18 cellular contexts compared by ENCODE assay signal in the genomic region with DNA sequence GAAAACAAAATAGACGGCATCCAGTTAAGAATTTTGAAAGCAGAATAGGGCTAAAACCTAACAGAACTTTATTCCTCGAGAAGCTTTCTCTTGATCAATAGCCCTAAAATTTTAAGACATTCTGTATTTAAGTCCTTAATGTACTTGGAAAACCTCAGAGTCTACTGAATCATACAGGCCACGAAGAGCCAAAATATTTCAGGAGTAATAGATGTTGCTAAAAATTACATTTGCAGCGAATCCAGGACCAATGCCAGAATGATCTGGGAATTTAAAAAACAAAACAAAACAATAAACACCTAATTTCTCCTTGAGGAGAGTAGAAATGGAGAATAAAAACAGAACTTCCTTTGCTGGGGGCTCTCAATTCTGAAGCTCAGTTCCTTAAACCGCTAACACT. TPM values are rescaled to one million over a fixed set of nuclear protein-coding genes. Genes with fewer than 3 reads are reported as not detected.
DNase-seq lines count a peak whose midpoint lies in the region; ATAC-seq and TF ChIP-seq lines count a peak whose summit lies in the region.
"Had no signal": no experiment of that assay in that cellular context is flagged by ENCODE, and none has a peak within 500 bp of the region (broad histone marks: within the 10 kb centered on the region; RNA-seq: fewer than 3 reads in every experiment).

No MANE protein-coding gene starts in this region.

- H3K36me3 ChIP-seq in heart left ventricle (peaks cover 0 to 4% (median 0%) of the 10 kb centered on the region in 9 donors), muscle layer of duodenum (ENCODE audit: control insufficient read depth in 1 of 2, insufficient read depth in 2 of 2, low read length in 2 of 2) (no peaks in the 10 kb centered on the region), uterus (no peaks in the 10 kb centered on the region), SJCRH30 (no peaks in the 10 kb centered on the region)
- H3K36me3 ChIP-seq: cardiac muscle cell had no signal

- peaks cover 3% of the 10 kb centered on the region for H3K36me3 Mint-ChIP-seq in chondrocyte (ENCODE audit: low read depth)
- peaks cover 0 to 16% of the 10 kb centered on the region in 2 donors for H3K36me3 Mint-ChIP-seq in activated naive CD4-positive, alpha-beta T cell treated with anti-CD3 and anti-CD28 coated beads, Interleukin-2, amount 50 U/mL, for 72 hours

- ATAC-seq in heart left ventricle = no peak
- no peak for ATAC-seq in activated naive CD4-positive, alpha-beta T cell treated with anti-CD3 and anti-CD28 coated beads, Interleukin-2, amount 50 U/mL, for 72 hours
- ATAC-seq: activated T-cell treated with anti-CD3 and anti-CD28 coated beads, Interleukin-2, amount 50 U/mL, for 4 hours had no signal

- peaks cover 6 to 87% (median 53%) of the 10 kb centered on the region in 12 donors for H3K4me1 ChIP-seq in heart left ventricle
- H3K4me1 ChIP-seq in muscle layer of duodenum (ENCODE audit: control insufficient read depth in 1 of 2, insufficient read depth in 2 of 2, low read length in 2 of 2) = peaks cover 10 to 24% of the 10 kb centered on the region in 2 donors
- H3K4me1 ChIP-seq in uterus = peaks cover 0 to 15% of the 10 kb centered on the region in 2 donors
- peaks cover 19% of the 10 kb centered on the region for H3K4me1 ChIP-seq in SJCRH30

- H3K27ac Mint-ChIP-seq in chondrocyte (ENCODE audit: unreplicated experiment) = peak overlapping the region; percentile 79
- H3K27ac Mint-ChIP-seq in activated naive CD4-positive, alpha-beta T cell treated with anti-CD3 and anti-CD28 coated beads, Interleukin-2, amount 50 U/mL, for 72 hours = no peak overlapping the region

- DNase-seq in heart left ventricle = no peak
- no peak for DNase-seq in cardiac septum (ENCODE audit: low spot score)
- DNase-seq in chondrocyte (ENCODE audit: low spot score) = no peak
- no peak for DNase-seq in uterus
- no peak for DNase-seq in nucleus accumbens (lab: John Stamatoyannopoulos, UW)
- DNase-seq in SJCRH30 = no peak
- DNase-seq in activated naive CD4-positive, alpha-beta T cell treated with anti-CD3 and anti-CD28 coated beads, Interleukin-2, amount 50 U/mL, for 72 hours (ENCODE audit: low spot score in 2 of 2) = no peak
- DNase-seq: activated CD4-positive, alpha-beta memory T cell treated with anti-CD3 and anti-CD28 coated beads for 36 hours; activated T-cell treated with anti-CD3 and anti-CD28 coated beads, Interleukin-2, amount 50 U/mL, for 4 hours; NCI-H1930; NCI-H510A treated with DMSO at 0.1 percent for 48 hours; right cardiac atrium; stimulated activated CD4-positive, alpha-beta T cell treated with anti-CD3 and anti-CD28 coated beads, Interleukin-4, amount 100 ng/mL, for 24 hours; upper lobe of left lung had no signal

- H3K9me3 ChIP-seq in heart left ventricle (no peaks in the 10 kb centered on the region), muscle layer of duodenum (ENCODE audit: control insufficient read depth in 1 of 2, low read length in 2 of 2) (no peaks in the 10 kb centered on the region), uterus (no peaks in the 10 kb centered on the region), SJCRH30 (replicated peaks) (no peaks in the 10 kb centered on the region)
- H3K9me3 ChIP-seq: upper lobe of left lung had no signal

- H3K4me3 ChIP-seq in heart left ventricle (no peak overlapping the region), muscle layer of duodenum (ENCODE audit: low read depth in 1 of 2, low read length in 2 of 2) (no peak overlapping the region), uterus (no peak overlapping the region), SJCRH30 (no peak overlapping the region)
- H3K4me3 ChIP-seq: cardiac muscle cell, upper lobe of left lung had no signal

- H3K27ac ChIP-seq in heart left ventricle (peak overlapping the region in 11 of 12 donors; percentile 5 to 85 (median 35)), muscle layer of duodenum (ENCODE audit: low read length) (peak overlapping the region; percentile 10), uterus (peak overlapping the region; percentile 36 to 78), SJCRH30 (no peak overlapping the region)
- H3K27ac ChIP-seq: cardiac muscle cell had no signal

- intact Hi-C loops in heart left ventricle (cut with DNase I) = no loop called here
- intact Hi-C loops in cardiac septum (cut with DNase I) = no loop called here
- intact Hi-C loops in uterus (cut with DNase I; ENCODE audit: low total_unique reads) = no loop called here

- H3K27me3 ChIP-seq in heart left ventricle = no peaks in the 10 kb centered on the region
- H3K27me3 ChIP-seq in muscle layer of duodenum (ENCODE audit: low read depth, low read length) = no peaks in the 10 kb centered on the region
- H3K27me3 ChIP-seq in uterus = no peaks in the 10 kb centered on the region
- H3K27me3 ChIP-seq in SJCRH30 = no peaks in the 10 kb centered on the region
- H3K27me3 ChIP-seq: cardiac muscle cell, upper lobe of left lung had no signal

- no peaks in the 10 kb centered on the region for H3K9me3 Mint-ChIP-seq in chondrocyte (ENCODE audit: low read depth)
- H3K9me3 Mint-ChIP-seq in activated naive CD4-positive, alpha-beta T cell treated with anti-CD3 and anti-CD28 coated beads, Interleukin-2, amount 50 U/mL, for 72 hours = no peaks in the 10 kb centered on the region
- H3K9me3 Mint-ChIP-seq: activated CD4-positive, alpha-beta memory T cell treated with anti-CD3 and anti-CD28 coated beads for 36 hours; activated T-cell treated with anti-CD3 and anti-CD28 coated beads, Interleukin-2, amount 50 U/mL, for 4 hours; CD14-positive monocyte had no signal

- TF ChIP-seq CTCF in heart left ventricle (IDR thresholded peaks at IDR 0.05) (no peak), chondrocyte (IDR thresholded peaks at IDR 0.05) (no peak), uterus (IDR thresholded peaks at IDR 0.05) (no peak)

- 53 to 59% (median 56%) methylated on average over 5 of the region's 5 CpGs for WGBS in heart left ventricle, 4 donors

- peaks cover 74% of the 10 kb centered on the region for H3K4me1 Mint-ChIP-seq in chondrocyte (ENCODE audit: low read depth)

- H3K27me3 Mint-ChIP-seq in chondrocyte (ENCODE audit: low read depth) = no peaks in the 10 kb centered on the region
- H3K27me3 Mint-ChIP-seq: activated CD4-positive, alpha-beta memory T cell treated with anti-CD3 and anti-CD28 coated beads for 36 hours; activated naive CD8-positive, alpha-beta T cell had no signal

- TF ChIP-seq POLR2A in heart left ventricle (IDR thresholded peaks at IDR 0.05) (no peak), uterus (IDR thresholded peaks at IDR 0.05) (no peak)

- no peak overlapping the region for H3K4me3 Mint-ChIP-seq in chondrocyte (ENCODE audit: unreplicated experiment)
- H3K4me3 Mint-ChIP-seq: activated CD4-positive, alpha-beta memory T cell treated with anti-CD3 and anti-CD28 coated beads for 36 hours; activated naive CD8-positive, alpha-beta T cell; activated T-cell treated with anti-CD3 and anti-CD28 coated beads, Interleukin-2, amount 50 U/mL, for 4 hours; CD14-positive monocyte had no signal

RNA-seq across cellular contexts. Expression of gene ATXN1, which starts 23.3 kb away (rescaled TPM):
- total RNA-seq in heart left ventricle = 10 to 100 TPM; 32.7 to 51.8 (median 37.6) TPM
- 10 to 100 TPM in 1 of 2 donors, 1 to 10 TPM in 1; 8.7 to 13.9 TPM for polyA plus RNA-seq in heart left ventricle
- total RNA-seq in cardiac septum = 40.2 TPM
- total RNA-seq in chondrocyte = 59.6 to 65.0 TPM (median 64.5 TPM) in 3 replicates
- total RNA-seq in uterus = 100 to 1,000 TPM in 1 of 4 donors, 10 to 100 TPM in 3; 21.0 to 102 (median 51.1) TPM
- 6.0 and 6.3 TPM in 2 replicates for total RNA-seq in SJCRH30 (2014; rRNA removed; shearing (Covaris generic))
- 10 to 100 TPM; 21.6 to 25.4 TPM for total RNA-seq in activated naive CD4-positive, alpha-beta T cell treated with anti-CD3 and anti-CD28 coated beads, Interleukin-2, amount 50 U/mL, for 72 hours
